2 cellular contexts compared by ENCODE assay signal in the genomic region with DNA sequence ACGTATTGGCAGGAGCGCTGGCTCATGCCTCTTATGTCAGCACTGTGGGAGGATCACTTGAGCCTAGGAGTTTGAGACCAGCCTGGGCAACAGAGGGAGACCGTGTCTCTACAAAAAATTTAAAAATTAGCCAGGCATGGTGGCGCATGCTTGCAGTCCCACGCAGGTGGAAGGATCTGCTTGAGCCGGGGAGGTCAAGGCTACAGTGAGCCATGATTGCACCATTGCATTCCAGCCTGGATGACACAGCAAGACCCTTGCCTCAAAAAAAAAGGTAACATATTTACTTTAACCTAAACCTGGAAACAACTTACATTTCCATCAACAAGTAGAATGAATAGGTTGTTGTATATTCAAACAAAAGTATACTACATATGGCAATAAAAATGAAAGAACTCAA.
TF ChIP-seq lines count a peak whose summit lies in the region.

No MANE protein-coding gene starts in this region.

TF ChIP-seq in HepG2, 621 proteins besides CTCF, POLR2A, EP300 and RAD21 (continued from another document):
- TF ChIP-seq, protein P1, sequence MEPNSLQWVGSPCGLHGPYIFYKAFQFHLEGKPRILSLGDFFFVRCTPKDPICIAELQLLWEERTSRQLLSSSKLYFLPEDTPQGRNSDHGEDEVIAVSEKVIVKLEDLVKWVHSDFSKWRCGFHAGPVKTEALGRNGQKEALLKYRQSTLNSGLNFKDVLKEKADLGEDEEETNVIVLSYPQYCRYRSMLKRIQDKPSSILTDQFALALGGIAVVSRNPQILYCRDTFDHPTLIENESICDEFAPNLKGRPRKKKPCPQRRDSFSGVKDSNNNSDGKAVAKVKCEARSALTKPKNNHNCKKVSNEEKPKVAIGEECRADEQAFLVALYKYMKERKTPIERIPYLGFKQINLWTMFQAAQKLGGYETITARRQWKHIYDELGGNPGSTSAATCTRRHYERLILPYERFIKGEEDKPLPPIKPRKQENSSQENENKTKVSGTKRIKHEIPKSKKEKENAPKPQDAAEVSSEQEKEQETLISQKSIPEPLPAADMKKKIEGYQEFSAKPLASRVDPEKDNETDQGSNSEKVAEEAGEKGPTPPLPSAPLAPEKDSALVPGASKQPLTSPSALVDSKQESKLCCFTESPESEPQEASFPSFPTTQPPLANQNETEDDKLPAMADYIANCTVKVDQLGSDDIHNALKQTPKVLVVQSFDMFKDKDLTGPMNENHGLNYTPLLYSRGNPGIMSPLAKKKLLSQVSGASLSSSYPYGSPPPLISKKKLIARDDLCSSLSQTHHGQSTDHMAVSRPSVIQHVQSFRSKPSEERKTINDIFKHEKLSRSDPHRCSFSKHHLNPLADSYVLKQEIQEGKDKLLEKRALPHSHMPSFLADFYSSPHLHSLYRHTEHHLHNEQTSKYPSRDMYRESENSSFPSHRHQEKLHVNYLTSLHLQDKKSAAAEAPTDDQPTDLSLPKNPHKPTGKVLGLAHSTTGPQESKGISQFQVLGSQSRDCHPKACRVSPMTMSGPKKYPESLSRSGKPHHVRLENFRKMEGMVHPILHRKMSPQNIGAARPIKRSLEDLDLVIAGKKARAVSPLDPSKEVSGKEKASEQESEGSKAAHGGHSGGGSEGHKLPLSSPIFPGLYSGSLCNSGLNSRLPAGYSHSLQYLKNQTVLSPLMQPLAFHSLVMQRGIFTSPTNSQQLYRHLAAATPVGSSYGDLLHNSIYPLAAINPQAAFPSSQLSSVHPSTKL (CRISPR knock-in tag; IDR thresholded peaks at IDR 0.05), result peak; percentile 36; the same call in 1 of the 2 replicates
- TF ChIP-seq TEAD3 (CRISPR knock-in tag; optimal IDR thresholded peaks at IDR 0.05; ENCODE audit: borderline replicate concordance) (peak; percentile 64), ZNF776 (CRISPR knock-in tag; IDR thresholded peaks at IDR 0.05) (no peak), FOXP1 (IDR thresholded peaks at IDR 0.05) (no peak), FOXP1 (CRISPR knock-in tag; IDR thresholded peaks at IDR 0.05) (0 out of 2 replicates have a peak, but pooled peaks have one; percentile 24), ETV6 (CRISPR knock-in tag; conservative IDR thresholded peaks at IDR 0.05) (no peak), MEF2D (CRISPR knock-in tag; IDR thresholded peaks at IDR 0.05) (no peak), RARA (CRISPR knock-in tag; IDR thresholded peaks at IDR 0.05) (peak; percentile 51), GATAD2A (CRISPR knock-in tag; IDR thresholded peaks at IDR 0.05) (peak; percentile 23; the same call in 1 of the 2 replicates), ARNTL (CRISPR knock-in tag; IDR thresholded peaks at IDR 0.05) (no peak), ZNF451 (CRISPR knock-in tag; IDR thresholded peaks at IDR 0.05) (no peak), MATR3 (CRISPR knock-in tag; IDR thresholded peaks at IDR 0.05) (no peak), SALL1 (CRISPR knock-in tag; IDR thresholded peaks at IDR 0.05) (peak; percentile 25; the same call in 1 of the 2 replicates), CEBPB (IDR thresholded peaks at IDR 0.05; ENCODE audit: borderline replicate concordance, low read depth, low read length) (peak; percentile 44; the same call in 1 of the 2 replicates), NR2F6 (IDR thresholded peaks at IDR 0.05) (peak; percentile 46; the same call in 1 of the 2 replicates), NR2F6 (CRISPR knock-in tag; IDR thresholded peaks at IDR 0.05) (peak; percentile 48; the same call in 1 of the 2 replicates), ZNF749 (CRISPR knock-in tag; IDR thresholded peaks at IDR 0.05; ENCODE audit: borderline replicate concordance) (no peak)
- TF ChIP-seq, protein P2, sequence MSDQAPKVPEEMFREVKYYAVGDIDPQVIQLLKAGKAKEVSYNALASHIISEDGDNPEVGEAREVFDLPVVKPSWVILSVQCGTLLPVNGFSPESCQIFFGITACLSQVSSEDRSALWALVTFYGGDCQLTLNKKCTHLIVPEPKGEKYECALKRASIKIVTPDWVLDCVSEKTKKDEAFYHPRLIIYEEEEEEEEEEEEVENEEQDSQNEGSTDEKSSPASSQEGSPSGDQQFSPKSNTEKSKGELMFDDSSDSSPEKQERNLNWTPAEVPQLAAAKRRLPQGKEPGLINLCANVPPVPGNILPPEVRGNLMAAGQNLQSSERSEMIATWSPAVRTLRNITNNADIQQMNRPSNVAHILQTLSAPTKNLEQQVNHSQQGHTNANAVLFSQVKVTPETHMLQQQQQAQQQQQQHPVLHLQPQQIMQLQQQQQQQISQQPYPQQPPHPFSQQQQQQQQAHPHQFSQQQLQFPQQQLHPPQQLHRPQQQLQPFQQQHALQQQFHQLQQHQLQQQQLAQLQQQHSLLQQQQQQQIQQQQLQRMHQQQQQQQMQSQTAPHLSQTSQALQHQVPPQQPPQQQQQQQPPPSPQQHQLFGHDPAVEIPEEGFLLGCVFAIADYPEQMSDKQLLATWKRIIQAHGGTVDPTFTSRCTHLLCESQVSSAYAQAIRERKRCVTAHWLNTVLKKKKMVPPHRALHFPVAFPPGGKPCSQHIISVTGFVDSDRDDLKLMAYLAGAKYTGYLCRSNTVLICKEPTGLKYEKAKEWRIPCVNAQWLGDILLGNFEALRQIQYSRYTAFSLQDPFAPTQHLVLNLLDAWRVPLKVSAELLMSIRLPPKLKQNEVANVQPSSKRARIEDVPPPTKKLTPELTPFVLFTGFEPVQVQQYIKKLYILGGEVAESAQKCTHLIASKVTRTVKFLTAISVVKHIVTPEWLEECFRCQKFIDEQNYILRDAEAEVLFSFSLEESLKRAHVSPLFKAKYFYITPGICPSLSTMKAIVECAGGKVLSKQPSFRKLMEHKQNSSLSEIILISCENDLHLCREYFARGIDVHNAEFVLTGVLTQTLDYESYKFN (CRISPR knock-in tag; conservative IDR thresholded peaks at IDR 0.05), result 0 out of 2 replicates have a peak, but pooled peaks have one; percentile 18

TF ChIP-seq in GM23338, 12 proteins besides CTCF, POLR2A, EP300 and RAD21 (continued from another document):
- TF ChIP-seq CREB1 (CRISPR knock-in tag; IDR thresholded peaks at IDR 0.05; ENCODE audit: low read depth) (no peak), EZH2phosphoT487 (IDR thresholded peaks at IDR 0.05; ENCODE audit: unreplicated experiment) (no peak), ZNF331 (CRISPR knock-in tag; IDR thresholded peaks at IDR 0.05; ENCODE audit: low read depth) (no peak), POLR2AphosphoS5 (IDR thresholded peaks at IDR 0.05; ENCODE audit: low read depth) (no peak)
